ENCODE assay signal across 22 cellular contexts in the genomic region with DNA sequence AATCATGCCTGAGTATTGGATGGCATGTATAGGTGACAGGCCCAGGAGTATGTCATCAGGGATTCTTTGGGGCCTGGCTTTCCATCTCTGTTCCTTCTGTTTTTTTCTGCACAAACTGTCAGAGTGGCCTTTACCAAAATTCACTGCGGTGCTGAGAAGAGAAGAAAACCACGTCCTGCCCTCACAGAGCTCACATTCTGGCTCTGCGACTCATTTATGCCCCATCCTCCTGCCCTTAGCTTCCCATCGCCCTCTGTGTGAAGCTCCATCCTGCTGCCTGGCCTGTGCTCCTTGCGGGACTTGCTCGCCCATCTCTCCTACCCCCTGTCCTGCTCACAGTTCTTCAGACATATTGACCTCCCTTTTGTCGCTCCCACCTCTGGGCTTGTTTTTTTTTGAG.
"Had no signal": no experiment of that assay in that cellular context is flagged by ENCODE, and none has a peak within 500 bp of the region (broad histone marks: within the 10 kb centered on the region; RNA-seq: fewer than 3 reads in every experiment).

No MANE protein-coding gene starts in this region.

- H3K27me3 ChIP-seq: right atrium auricular region had no signal

- H3K27ac ChIP-seq: epithelial cell of prostate, gastroesophageal sphincter, lower lobe of right lung, right atrium auricular region had no signal

- FAIRE-seq: islet of Langerhans, small intestine had no signal

- DNase-seq: activated B cell treated with CpG ODN at 0.5 μM for 24 hours; activated CD4-positive, alpha-beta T cell treated with anti-CD3 and anti-CD28 coated beads for 48 hours; activated CD8-positive, alpha-beta memory T cell treated with anti-CD3 and anti-CD28 coated beads, Interleukin-2, amount 50 U/mL, for 4 hours; activated CD8-positive, alpha-beta T cell treated with anti-CD3 and anti-CD28 coated beads, Interleukin-2, amount 10 ng/mL, durations not matched to agents 7 days and 5 days; activated effector memory CD4-positive, alpha-beta T cell treated with anti-CD3 and anti-CD28 coated beads, Interleukin-2, amount 50 U/mL, for 16 hours; activated T-cell treated with anti-CD3 and anti-CD28 coated beads, Interleukin-2, amount 50 U/mL, for 48 hours; dermis blood vessel endothelial cell; effector memory CD8-positive, alpha-beta T cell; left colon; lower lobe of right lung; posterior cingulate gyrus; small intestine; stimulated activated CD4-positive, alpha-beta T cell treated with anti-CD3 and anti-CD28 coated beads, Interleukin-4, amount 100 ng/mL, for 4 hours; stimulated activated CD8-positive, alpha-beta memory T cell treated with anti-CD3 and anti-CD28 coated beads, Interleukin-4, amount 100 ng/mL, for 48 hours; stimulated activated naive CD4-positive, alpha-beta T cell treated with Interleukin-2 at 50 U/mL for 16 hours; SW 1271 had no signal

- H3K36me3 Mint-ChIP-seq: activated naive CD8-positive, alpha-beta T cell had no signal

- H3K9me3 ChIP-seq: gastroesophageal sphincter, lower lobe of right lung, right atrium auricular region had no signal

- H3K4me1 Mint-ChIP-seq: activated B cell treated with CpG ODN at 0.5 μM for 24 hours had no signal

- H3K9me3 Mint-ChIP-seq: activated B cell treated with CpG ODN at 0.5 μM for 24 hours; T-helper 2 cell treated with Interferon-gamma antibody and Interleukin-4, amounts not matched to agents 5 μg/mL and 100 μg/mL, for 36 hours had no signal

- H3K4me1 ChIP-seq: lower lobe of right lung, right atrium auricular region had no signal

- H3K4me3 ChIP-seq: gastroesophageal sphincter, lower lobe of right lung, right atrium auricular region had no signal

- H3K36me3 ChIP-seq: gastroesophageal sphincter, lower lobe of right lung, right atrium auricular region had no signal

- H3K27ac Mint-ChIP-seq: activated B cell treated with CpG ODN at 0.5 μM for 24 hours; activated CD8-positive, alpha-beta T cell treated with anti-CD3 and anti-CD28 coated beads, Interleukin-2, amount 10 ng/mL, durations not matched to agents 7 days and 5 days; activated naive CD8-positive, alpha-beta T cell; effector memory CD8-positive, alpha-beta T cell; T-helper 2 cell treated with Interferon-gamma antibody and Interleukin-4, amounts not matched to agents 5 μg/mL and 100 μg/mL, for 36 hours had no signal

- H3K4me3 Mint-ChIP-seq: activated B cell treated with CpG ODN at 0.5 μM for 24 hours; activated CD8-positive, alpha-beta T cell treated with anti-CD3 and anti-CD28 coated beads, Interleukin-2, amount 10 ng/mL, durations not matched to agents 7 days and 5 days; activated naive CD8-positive, alpha-beta T cell; effector memory CD8-positive, alpha-beta T cell; T-helper 2 cell treated with Interferon-gamma antibody and Interleukin-4, amounts not matched to agents 5 μg/mL and 100 μg/mL, for 36 hours had no signal
